Comparison of ENCODE assay signal across 2 cellular contexts in genomic region chr3:38828681-38829080, GRCh38.
TF ChIP-seq lines count a peak whose summit lies in the region.

No MANE protein-coding gene starts in this region.

TF ChIP-seq in IMR-90, 13 proteins besides CTCF, POLR2A, EP300 and RAD21:
- TF ChIP-seq FOS (IDR thresholded peaks at IDR 0.05; ENCODE audit: low read depth, low read length) (no peak), NFE2L2 (IDR thresholded peaks at IDR 0.05; ENCODE audit: low read depth, low read length) (no peak), MAZ (IDR thresholded peaks at IDR 0.05; ENCODE audit: borderline replicate concordance, low read depth, low read length) (no peak), RCOR1 (IDR thresholded peaks at IDR 0.05; ENCODE audit: insufficient replicate concordance, low read length) (no peak), CHD1 (IDR thresholded peaks at IDR 0.05; ENCODE audit: low read depth, low read length) (no peak), USF2 (IDR thresholded peaks at IDR 0.05; ENCODE audit: low read depth, low read length) (no peak)

TF ChIP-seq in endothelial cell of umbilical vein, 7 proteins besides CTCF, POLR2A, EP300 and RAD21:
- TF ChIP-seq EZH2 (IDR thresholded peaks at IDR 0.05; ENCODE audit: borderline replicate concordance, low read depth, low read length, severe bottlenecking) (no peak), POLR2AphosphoS5 (IDR thresholded peaks at IDR 0.05; ENCODE audit: insufficient read depth, low read depth, low read length) (no peak), JUN (IDR thresholded peaks at IDR 0.05; ENCODE audit: borderline replicate concordance, insufficient read depth, insufficient read length, low read depth) (no peak), GATA2 (IDR thresholded peaks at IDR 0.05; ENCODE audit: insufficient read depth, insufficient read length, low read depth, low read length) (no peak), FOS (IDR thresholded peaks at IDR 0.05; ENCODE audit: borderline replicate concordance, insufficient read depth, low read length) (no peak), MYC (IDR thresholded peaks at IDR 0.05; ENCODE audit: low read depth, low read length) (no peak), MAX (IDR thresholded peaks at IDR 0.05; ENCODE audit: insufficient read depth, insufficient read length) (no peak)
